15 cellular contexts compared by ENCODE assay signal in genomic region chr10:58780481-58780880, GRCh38.
"Had no signal": no experiment of that assay in that cellular context is flagged by ENCODE, and none has a peak within 500 bp of the region (broad histone marks: within the 10 kb centered on the region; RNA-seq: fewer than 3 reads in every experiment).

No MANE protein-coding gene starts in this region.

- H3K4me1 Mint-ChIP-seq: activated naive CD8-positive, alpha-beta T cell treated with anti-CD3 and anti-CD28 coated beads, Interleukin-2, amount 10 ng/mL, durations not matched to agents 7 days and 5 days; T-cell had no signal

- H3K36me3 Mint-ChIP-seq: activated naive CD8-positive, alpha-beta T cell treated with anti-CD3 and anti-CD28 coated beads, Interleukin-2, amount 10 ng/mL, durations not matched to agents 7 days and 5 days; T-cell had no signal

- H3K27ac Mint-ChIP-seq: activated naive CD8-positive, alpha-beta T cell treated with anti-CD3 and anti-CD28 coated beads, Interleukin-2, amount 10 ng/mL, durations not matched to agents 7 days and 5 days; T-cell had no signal

- DNase-seq: activated CD4-positive, alpha-beta T cell treated with anti-CD3 and anti-CD28 coated beads for 1 hour; activated CD4-positive, alpha-beta T cell treated with anti-CD3 and anti-CD28 coated beads, Interleukin-2, amount 50 U/mL, for 4 hours; activated naive CD4-positive, alpha-beta T cell; activated naive CD8-positive, alpha-beta T cell treated with anti-CD3 and anti-CD28 coated beads, Interleukin-2, amount 10 ng/mL, durations not matched to agents 7 days and 5 days; activated T-cell treated with anti-CD3 and anti-CD28 coated beads for 4 hours; anterior cingulate cortex; erythroblast; ovary; stimulated activated CD4-positive, alpha-beta T cell treated with anti-CD3 and anti-CD28 coated beads, Interleukin-12 subunit alpha, Interleukin-12 subunit beta, amount 100 ng/mL, for 4 hours; stimulated activated CD4-positive, alpha-beta T cell treated with anti-CD3 and anti-CD28 coated beads, Interleukin-2, amount 100 ng/mL, for 24 hours; stomach; T-cell; T1000; testis had no signal

- H3K9me3 ChIP-seq: ovary, stomach, testis had no signal

- H3K4me3 Mint-ChIP-seq: activated naive CD8-positive, alpha-beta T cell treated with anti-CD3 and anti-CD28 coated beads, Interleukin-2, amount 10 ng/mL, durations not matched to agents 7 days and 5 days; T-cell had no signal

- H3K9me3 Mint-ChIP-seq: activated naive CD8-positive, alpha-beta T cell treated with anti-CD3 and anti-CD28 coated beads, Interleukin-2, amount 10 ng/mL, durations not matched to agents 7 days and 5 days; T-cell had no signal

- H3K36me3 ChIP-seq: ovary, stomach had no signal

- H3K4me1 ChIP-seq: testis had no signal

- H3K27me3 ChIP-seq: ovary, stomach, testis had no signal

- H3K4me3 ChIP-seq: ovary, stomach, testis had no signal

- ATAC-seq: sciatic nerve, T-cell had no signal

- H3K27ac ChIP-seq: stomach, testis had no signal
